ENCODE assay signal across 26 cellular contexts in the genomic region with DNA sequence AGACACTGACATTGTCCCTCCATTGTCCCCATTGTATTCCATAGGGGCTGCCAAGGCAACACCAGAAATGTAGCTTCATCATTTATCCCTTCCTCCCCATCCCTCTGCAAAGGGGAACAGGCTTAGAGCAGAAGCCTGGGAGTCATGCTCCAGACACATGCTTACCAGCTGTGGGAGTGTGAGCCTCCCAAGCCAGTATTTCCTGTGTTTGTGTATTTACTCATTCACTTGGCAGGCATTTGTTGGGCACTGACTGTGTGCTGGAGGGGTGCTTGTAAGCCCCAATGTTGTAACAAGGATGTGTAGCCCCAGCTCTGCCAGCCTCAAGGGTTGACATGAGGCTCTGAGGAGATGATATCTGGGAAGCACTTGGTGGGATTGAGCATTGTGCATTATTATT. TPM values are rescaled to one million over a fixed set of nuclear protein-coding genes. Genes with fewer than 3 reads are reported as not detected.
"Had no signal": no experiment of that assay in that cellular context is flagged by ENCODE, and none has a peak within 500 bp of the region (broad histone marks: within the 10 kb centered on the region; RNA-seq: fewer than 3 reads in every experiment).

No MANE protein-coding gene starts in this region.

- H3K27me3 ChIP-seq: foreskin keratinocyte, tibial nerve had no signal

- H3K9me3 ChIP-seq: lower lobe of right lung, stomach, suprapubic skin, tibial nerve had no signal

- ATAC-seq: activated CD4-positive, alpha-beta T cell treated with anti-CD3 and anti-CD28 coated beads for 36 hours; activated T-cell treated with anti-CD3 and anti-CD28 coated beads, Interleukin-2, amount 50 U/mL, for 4 hours; foreskin keratinocyte; left lobe of liver; lower lobe of right lung; sciatic nerve; stimulated activated memory B cell treated with anti-CD40 and anti-IgM and Interleukin-4, amounts not matched to agents 10 μg/mL and 1 μg/mL and 100 μg/mL, for 72 hours had no signal

- H3K4me1 ChIP-seq: foreskin keratinocyte, lower lobe of right lung, stomach, suprapubic skin, tibial nerve had no signal

- H3K27ac ChIP-seq: coronary artery, foreskin keratinocyte, hepatocyte, lower lobe of right lung, stomach, suprapubic skin, tibial nerve had no signal

- H3K4me3 ChIP-seq: coronary artery, hepatocyte, lower lobe of right lung, stomach, suprapubic skin, tibial nerve had no signal

- DNase-seq: activated B cell treated with CpG ODN at 0.5 μM for 24 hours; activated CD4-positive, alpha-beta T cell treated with anti-CD3 and anti-CD28 coated beads for 36 hours; activated CD4-positive, alpha-beta T cell treated with anti-CD3 and anti-CD28 coated beads, Interleukin-2, amount 50 U/mL, for 48 hours; activated CD8-positive, alpha-beta memory T cell treated with anti-CD3 and anti-CD28 coated beads, Interleukin-2, amount 50 U/mL, for 48 hours; activated naive CD4-positive, alpha-beta T cell treated with Interleukin-2 at 50 U/mL for 16 hours; activated naive CD8-positive, alpha-beta T cell treated with anti-CD3 and anti-CD28 coated beads for 36 hours; activated T-cell treated with anti-CD3 and anti-CD28 coated beads, Interleukin-2, amount 50 U/mL, for 4 hours; cerebellar nuclear complex; foreskin keratinocyte; immature natural killer cell; lower lobe of right lung; naive B cell; nucleus accumbens; small intestine; stomach had no signal

- H3K36me3 ChIP-seq: lower lobe of right lung, stomach, suprapubic skin, tibial nerve had no signal

RNA-seq across cellular contexts. Expression of gene TCL1A, which starts 46.0 kb away (rescaled TPM):
- total RNA-seq: activated CD4-positive, alpha-beta T cell treated with anti-CD3 and anti-CD28 coated beads for 36 hours; activated CD8-positive, alpha-beta memory T cell treated with anti-CD3 and anti-CD28 coated beads for 36 hours; activated T-helper 2 cell treated with anti-CD3 and anti-CD28 coated beads, Interferon-gamma antibody, Interleukin-2, Interleukin-4, amounts not matched to agents 10 μg/mL and 5 μg/mL and 100 μg/mL, durations not matched to agents 14 hours and 24 hours and 36 hours; foreskin keratinocyte; hepatocyte; kidney epithelial cell; left lobe of liver; lower lobe of right lung; mesenteric fat pad; suprapubic skin; tibial nerve had no signal
